1 cellular context compared by ENCODE assay signal in the genomic region with DNA sequence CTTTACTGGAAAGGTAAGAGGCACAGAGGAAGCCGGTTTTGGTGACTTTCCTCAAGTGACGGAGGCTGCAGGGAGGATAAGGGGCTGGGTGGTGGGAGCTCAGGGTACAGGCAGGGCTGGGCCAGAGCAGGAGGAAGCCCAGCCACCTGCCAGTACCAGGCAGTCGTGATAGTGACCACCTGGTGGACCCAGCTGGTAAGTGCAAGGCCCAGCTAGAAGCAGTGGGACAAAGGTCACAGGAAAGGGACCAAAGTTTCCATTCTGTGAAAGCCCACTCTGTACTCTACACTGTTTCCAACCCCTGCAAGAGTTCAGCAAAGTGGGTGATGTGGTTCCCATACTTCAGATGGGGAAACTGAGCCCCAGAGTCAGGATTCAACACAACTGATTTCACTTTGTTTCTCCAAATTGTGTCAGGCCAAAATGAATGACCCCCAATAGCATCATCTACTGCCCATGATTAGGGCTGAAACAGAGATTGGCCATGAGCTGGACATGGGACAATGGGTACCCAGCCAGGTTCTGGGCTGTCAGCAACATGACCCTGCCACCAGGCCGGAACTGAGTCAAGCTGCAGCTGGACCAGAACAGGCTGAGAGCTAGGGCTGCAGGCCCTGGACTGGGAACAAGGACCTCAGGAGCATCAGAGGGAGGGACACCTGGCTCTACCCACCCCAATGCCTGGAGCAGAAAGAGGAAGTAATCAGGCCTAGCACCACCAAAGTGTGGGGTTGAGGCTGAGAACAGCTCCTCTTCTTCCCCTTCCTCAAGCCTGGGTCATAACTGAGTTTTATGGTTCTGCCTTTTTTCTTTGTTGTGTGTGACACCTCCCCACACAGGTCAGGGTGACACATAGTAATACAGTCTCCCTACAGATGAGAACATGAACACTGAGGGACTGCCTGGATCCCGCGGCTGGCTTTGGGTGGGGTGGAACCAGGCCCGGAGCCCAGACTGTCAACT.
TF ChIP-seq lines count a peak whose summit lies in the region.

No MANE protein-coding gene starts in this region.

TF ChIP-seq in SK-N-SH treated with all-trans-retinoic acid at 6 μM for 48 hours, 23 proteins besides CTCF, POLR2A, EP300 and RAD21 (continued from another document):
- TF ChIP-seq ZC3H10 (CRISPR knock-in tag; IDR thresholded peaks at IDR 0.05) (no peak), ESRRG (CRISPR knock-in tag; IDR thresholded peaks at IDR 0.05) (no peak), RARB (CRISPR knock-in tag; IDR thresholded peaks at IDR 0.05) (no peak), GLIS3 (CRISPR knock-in tag; IDR thresholded peaks at IDR 0.05) (no peak), ZNF565 (CRISPR knock-in tag; conservative IDR thresholded peaks at IDR 0.05; ENCODE audit: low read depth) (no peak), ZFP30 (CRISPR knock-in tag; IDR thresholded peaks at IDR 0.05) (no peak), CSRNP3 (CRISPR knock-in tag; IDR thresholded peaks at IDR 0.05) (no peak), CSDC2 (CRISPR knock-in tag; IDR thresholded peaks at IDR 0.05) (no peak), ZFP3 (CRISPR knock-in tag; IDR thresholded peaks at IDR 0.05) (no peak), PPARA (CRISPR knock-in tag; IDR thresholded peaks at IDR 0.05; ENCODE audit: borderline replicate concordance) (no peak)
